ENCODE assay signal across 9 cellular contexts in the genomic region with DNA sequence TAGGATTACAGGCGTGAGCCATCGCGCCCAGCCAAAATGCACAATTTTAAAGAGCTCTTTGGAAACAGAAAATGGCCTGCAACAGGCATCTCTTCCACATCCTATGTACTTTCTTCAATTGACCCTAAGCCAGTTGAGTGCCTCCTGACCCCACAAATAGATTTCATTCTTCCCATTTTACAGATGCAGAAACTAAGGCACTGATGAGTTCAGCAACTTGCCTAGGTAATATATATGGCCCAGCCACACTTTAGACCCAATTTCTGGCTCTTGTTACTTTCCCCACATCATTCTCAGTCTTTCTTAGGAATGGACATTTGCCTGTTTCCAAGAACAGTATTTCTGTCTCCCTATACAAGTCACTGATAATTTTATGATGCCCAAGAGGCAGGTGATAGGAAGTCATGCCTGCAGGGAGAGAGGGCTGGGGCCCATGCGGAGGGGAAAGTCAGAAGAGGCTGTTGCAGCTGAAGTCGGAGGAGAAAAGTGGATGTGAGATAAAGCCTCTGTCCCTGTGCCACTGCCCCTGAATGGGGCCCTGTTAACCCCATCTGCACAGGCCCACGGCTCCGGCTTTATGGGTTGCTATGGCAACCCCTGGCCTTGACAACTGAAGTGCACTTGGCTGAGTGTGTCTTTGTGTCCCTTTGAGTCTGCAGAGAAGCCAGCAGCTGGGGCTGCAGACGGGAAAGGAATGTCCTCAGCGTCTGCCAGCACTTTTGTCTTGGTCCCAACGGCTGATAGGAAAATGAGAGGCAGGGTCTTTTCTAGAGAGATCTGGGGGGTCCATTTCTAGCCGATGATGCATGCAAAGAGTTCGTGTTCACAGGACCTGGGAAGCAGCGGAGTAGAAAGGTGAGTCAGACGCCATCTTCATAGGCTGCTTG. TPM values are rescaled to one million over a fixed set of nuclear protein-coding genes. Genes with fewer than 3 reads are reported as not detected.
A peak's percentile ranks its signal among the peaks of the same experiment; 100 is the strongest.
DNase-seq lines count a peak whose midpoint lies in the region; ATAC-seq, FAIRE-seq and TF ChIP-seq lines count a peak whose summit lies in the region.
"Had no signal": no experiment of that assay in that cellular context is flagged by ENCODE, and none has a peak within 500 bp of the region (broad histone marks: within the 10 kb centered on the region; RNA-seq: fewer than 3 reads in every experiment).

No MANE protein-coding gene starts in this region.

- no peak overlapping the region for H3K23ac ChIP-seq in mesendoderm (ENCODE audit: low read length)

- H3K27me3 ChIP-seq in WERI-Rb-1 (ENCODE audit: insufficient read depth, low read depth, severe bottlenecking) (peaks cover 4% of the 10 kb centered on the region), mesendoderm (ENCODE audit: insufficient read depth, low read length, poor library complexity) (no peaks in the 10 kb centered on the region)
- H3K27me3 ChIP-seq in CD4-positive, alpha-beta T cell (ENCODE audit: control insufficient read depth, insufficient read depth, low read length) = no peaks in the 10 kb centered on the region

- H3K79me1 ChIP-seq in mesendoderm (ENCODE audit: low read length) = no peaks in the 10 kb centered on the region

- H4K5ac ChIP-seq in mesendoderm (ENCODE audit: low read length) = no peak overlapping the region

- intact Hi-C loops in CD4-positive, alpha-beta T cell (cut with DNase I, micrococcal nuclease) = no loop called here

- H2BK5ac ChIP-seq in mesendoderm (ENCODE audit: low read length) = no peak overlapping the region

- H3K9ac ChIP-seq in mesendoderm (ENCODE audit: low read length) = no peak overlapping the region

- no peaks in the 10 kb centered on the region for H3K27me3 Mint-ChIP-seq in CD4-positive, alpha-beta T cell

- POLR2A ChIA-PET in CD4-positive, alpha-beta T cell (lab: Charles Lee) = no interaction called here

- no peak overlapping the region for H3K4ac ChIP-seq in mesendoderm (ENCODE audit: low read depth, low read length)

- no peaks in the 10 kb centered on the region for H3K4me1 ChIP-seq in mesendoderm (ENCODE audit: control insufficient read depth, low read depth, low read length)

- no peak overlapping the region for H4K8ac ChIP-seq in mesendoderm (ENCODE audit: low read depth, low read length)

- H2BK15ac ChIP-seq in mesendoderm (replicated peaks; ENCODE audit: low read depth) = no peak overlapping the region

- H3K4me2 ChIP-seq in mesendoderm (ENCODE audit: low read length) = no peak overlapping the region

- TF ChIP-seq POLR2A in GM12892 (IDR thresholded peaks at IDR 0.05; ENCODE audit: low read depth, low read length) = no peak

- TF ChIP-seq CTCF in WERI-Rb-1 (IDR thresholded peaks at IDR 0.05; ENCODE audit: low read depth, low read length) = no peak
- no peak for TF ChIP-seq CTCF in CD4-positive, alpha-beta T cell (IDR thresholded peaks at IDR 0.05)

- no peaks in the 10 kb centered on the region for H3K9me3 ChIP-seq in WERI-Rb-1 (ENCODE audit: severe bottlenecking)
- no peaks in the 10 kb centered on the region for H3K9me3 ChIP-seq in CD4-positive, alpha-beta T cell (ENCODE audit: control insufficient read depth, low read length)

- FAIRE-seq in GM12892 (lab: Jason Lieb, UNC) = no peak

- H3K4me1 Mint-ChIP-seq in CD4-positive, alpha-beta T cell (ENCODE audit: low read depth) = peaks cover 4% of the 10 kb centered on the region

- H3K79me2 ChIP-seq in mesendoderm (ENCODE audit: control insufficient read depth, insufficient read depth, low read length) = no peaks in the 10 kb centered on the region

- no peak overlapping the region for H3K4me3 Mint-ChIP-seq in CD4-positive, alpha-beta T cell

- H2BK120ac ChIP-seq in mesendoderm (ENCODE audit: low read depth, low read length) = no peak overlapping the region

- no peaks in the 10 kb centered on the region for H3K9me3 Mint-ChIP-seq in CD4-positive, alpha-beta T cell

- no peak overlapping the region for H3K56ac ChIP-seq in mesendoderm (ENCODE audit: low read length)

- no peak overlapping the region for H2AK5ac ChIP-seq in mesendoderm (ENCODE audit: low read length)

- ATAC-seq in CD4-positive, alpha-beta T cell (ENCODE audit: poor library complexity) = no peak
- no peak for ATAC-seq in GM19324 (IDR thresholded peaks at IDR 0.05; ENCODE audit: low FRiP score, unreplicated experiment)

- H3K27ac ChIP-seq in WERI-Rb-1 = no peak overlapping the region
- H3K27ac ChIP-seq in mesendoderm (ENCODE audit: low read depth, low read length) = no peak overlapping the region
- no peak overlapping the region for H3K27ac ChIP-seq in CD4-positive, alpha-beta T cell (ENCODE audit: low read depth, low read length)

- peaks cover 27% of the 10 kb centered on the region for H3K36me3 Mint-ChIP-seq in CD4-positive, alpha-beta T cell (ENCODE audit: low read depth)

- H3K4me3 ChIP-seq in WERI-Rb-1 (ENCODE audit: low read depth, low read length) (no peak overlapping the region), mesendoderm (ENCODE audit: low read length) (no peak overlapping the region)

- WGBS in mesendoderm (ENCODE audit: extremely low coverage, insufficient coverage, low lambda C conversion rate) = no CpG with 5 or more reads among the region's 14 CpGs

- H3K36me3 ChIP-seq in WERI-Rb-1 (no peaks in the 10 kb centered on the region), mesendoderm (ENCODE audit: control insufficient read depth, insufficient read depth, low read length) (no peaks in the 10 kb centered on the region)

- no peak overlapping the region for H3K18ac ChIP-seq in mesendoderm (ENCODE audit: low read length)

- CTCF ChIA-PET in CD4-positive, alpha-beta T cell (lab: Charles Lee) = no interaction called here

- DNase-seq in DMS153 (lab: John Stamatoyannopoulos, UW) = peak; percentile 88
- peak; percentile 40 for DNase-seq in NCI-H1417 treated with DMSO at 0.1 percent for 48 hours (lab: John Stamatoyannopoulos, UW)
- peak; percentile 50 for DNase-seq in WERI-Rb-1
- DNase-seq in mesendoderm = peak; percentile 73
- no peak for DNase-seq in GM12892 (ENCODE audit: insufficient read length)
- DNase-seq in CD4-positive, alpha-beta T cell = no peak
- DNase-seq in stimulated activated naive CD4-positive, alpha-beta T cell treated with Interleukin-2 at 50 U/mL for 16 hours (lab: John Stamatoyannopoulos, UW) = no peak
- DNase-seq: COR-L47 had no signal

- H3K27ac Mint-ChIP-seq in CD4-positive, alpha-beta T cell = no peak overlapping the region

RNA-seq across cellular contexts. Expression of a gene that starts 45.9 kb away (rescaled TPM):
- 2.8 TPM for polyA plus RNA-seq in mesendoderm (2013, experiment 1 of 2)
- polyA plus RNA-seq in mesendoderm (2013, experiment 2 of 2) = 2.9 TPM
- 3.3 TPM for polyA plus RNA-seq in GM12892 (2012; ENCODE audit: missing spikeins)
- 1 to 10 TPM; 4.1 to 4.4 TPM for total RNA-seq in CD4-positive, alpha-beta T cell

Comparison
In these comparisons a context has a peak if more than half of its experiments do, and no peak if none do; other contexts are left out.
1. DNase-seq: peak in DMS153 (single experiment), NCI-H1417 treated with DMSO at 0.1 percent for 48 hours (single experiment), WERI-Rb-1 (single experiment) and mesendoderm (single experiment); none in GM12892 (single experiment), CD4-positive, alpha-beta T cell (0 of 10) and stimulated activated naive CD4-positive, alpha-beta T cell treated with Interleukin-2 at 50 U/mL for 16 hours (single experiment).